In genomic region chr3:11379238-11379823, GRCh38 we compare ENCODE assay signal across 9 cellular contexts.
DNase-seq lines count a peak whose midpoint lies in the region; ATAC-seq and TF ChIP-seq lines count a peak whose summit lies in the region.
"Had no signal": no experiment of that assay in that cellular context is flagged by ENCODE, and none has a peak within 500 bp of the region (broad histone marks: within the 10 kb centered on the region; RNA-seq: fewer than 3 reads in every experiment).

No MANE protein-coding gene starts in this region.

- H3K36me3 ChIP-seq in hepatocyte (replicated peaks; ENCODE audit: insufficient read depth, low read depth): no peaks in the 10 kb centered on the region

- peak; percentile 48 for DNase-seq in NCI-H2171 treated with DMSO at 0.1 percent for 48 hours (lab: John Stamatoyannopoulos, UW)
- DNase-seq in NCI-H2171 (lab: John Stamatoyannopoulos, UW): no peak
- peak; percentile 10 for DNase-seq in NCI-H146 treated with DMSO at 0.1 percent for 48 hours (lab: John Stamatoyannopoulos, UW; ENCODE audit: unreplicated experiment)
- DNase-seq in astrocyte of the spinal cord (ENCODE audit: low read depth, low spot score): peak; percentile 84
- DNase-seq in hepatocyte (ENCODE audit: low spot score): peak; percentile 43
- peak in 4 of 49 donors; percentile 10 to 28 (median 24) for DNase-seq in substantia nigra (lab: John Stamatoyannopoulos, UW)
- no peak for DNase-seq in stimulated activated naive B cell treated with anti-CD40 and anti-IgM and Interleukin-4, amounts not matched to agents 10 μg/mL and 1 μg/mL and 100 μg/mL, for 72 hours

- TF ChIP-seq CTCF in astrocyte of the spinal cord (IDR thresholded peaks at IDR 0.05; ENCODE audit: low read depth, low read length): peak; percentile 43
- peak; percentile 75 for TF ChIP-seq CTCF in hepatocyte (IDR thresholded peaks at IDR 0.05; ENCODE audit: poor library complexity)

- H3K27ac ChIP-seq in hepatocyte (peak overlapping the region; percentile 51), substantia nigra (ENCODE audit: low read depth, low read length, poor library complexity, severe bottlenecking) (peak overlapping the region; percentile 21)

- no peak overlapping the region for H3K27ac Mint-ChIP-seq in stimulated activated naive B cell treated with anti-CD40 and anti-IgM and Interleukin-4, amounts not matched to agents 10 μg/mL and 1 μg/mL and 100 μg/mL, for 72 hours
- H3K27ac Mint-ChIP-seq: activated T-cell treated with anti-CD3 and anti-CD28 coated beads, Interleukin-2, amount 50 U/mL, for 72 hours had no signal

- no peak for ATAC-seq in stimulated activated naive B cell treated with anti-CD40 and anti-IgM and Interleukin-4, amounts not matched to agents 10 μg/mL and 1 μg/mL and 100 μg/mL, for 72 hours (replicated peaks)
- ATAC-seq in HG02973 (IDR thresholded peaks at IDR 0.05; ENCODE audit: unreplicated experiment): no peak

- no peaks in the 10 kb centered on the region for H3K27me3 Mint-ChIP-seq in stimulated activated naive B cell treated with anti-CD40 and anti-IgM and Interleukin-4, amounts not matched to agents 10 μg/mL and 1 μg/mL and 100 μg/mL, for 72 hours

- H3K4me2 ChIP-seq in hepatocyte: peak overlapping the region; percentile 59

- peaks cover 14 to 31% of the 10 kb centered on the region in 2 donors for H3K36me3 Mint-ChIP-seq in stimulated activated naive B cell treated with anti-CD40 and anti-IgM and Interleukin-4, amounts not matched to agents 10 μg/mL and 1 μg/mL and 100 μg/mL, for 72 hours

- H3K27me3 ChIP-seq in hepatocyte: no peaks in the 10 kb centered on the region

- peaks cover 38% of the 10 kb centered on the region for H3K4me1 ChIP-seq in hepatocyte (ENCODE audit: insufficient read depth)

- no peaks in the 10 kb centered on the region for H3K9me3 ChIP-seq in hepatocyte (ENCODE audit: low read depth)

- H3K4me3 ChIP-seq in astrocyte of the spinal cord (ENCODE audit: low read depth, low read length) (no peak overlapping the region), hepatocyte (no peak overlapping the region)

- WGBS in hepatocyte (ENCODE audit: low lambda C conversion rate, missing lambda C conversion rate): 47% methylated on average over 2 of the region's 2 CpGs

- no peaks in the 10 kb centered on the region for H3K79me2 ChIP-seq in hepatocyte

- in situ Hi-C loops in astrocyte of the spinal cord (cut with HindIII; ENCODE audit: low sequenced_read_pairs): loop anchor here (25.0 kb wide), 1 partner anchor 233 kb away; no protein-coding TSS in a partner anchor

- no peaks in the 10 kb centered on the region for H4K20me1 ChIP-seq in hepatocyte (ENCODE audit: insufficient read depth, poor library complexity, severe bottlenecking)

- no peak overlapping the region for H3K4me3 Mint-ChIP-seq in stimulated activated naive B cell treated with anti-CD40 and anti-IgM and Interleukin-4, amounts not matched to agents 10 μg/mL and 1 μg/mL and 100 μg/mL, for 72 hours
- H3K4me3 Mint-ChIP-seq: activated T-cell treated with anti-CD3 and anti-CD28 coated beads, Interleukin-2, amount 50 U/mL, for 72 hours had no signal

- H3K9me2 ChIP-seq in hepatocyte (replicated peaks; ENCODE audit: insufficient read depth): no peaks in the 10 kb centered on the region

- H2AFZ ChIP-seq in hepatocyte: peak overlapping the region; percentile 2

- H3K4me1 Mint-ChIP-seq in stimulated activated naive B cell treated with anti-CD40 and anti-IgM and Interleukin-4, amounts not matched to agents 10 μg/mL and 1 μg/mL and 100 μg/mL, for 72 hours: no peaks in the 10 kb centered on the region

- no peaks in the 10 kb centered on the region for H3K9me3 Mint-ChIP-seq in stimulated activated naive B cell treated with anti-CD40 and anti-IgM and Interleukin-4, amounts not matched to agents 10 μg/mL and 1 μg/mL and 100 μg/mL, for 72 hours
- H3K9me3 Mint-ChIP-seq: activated T-cell treated with anti-CD3 and anti-CD28 coated beads, Interleukin-2, amount 50 U/mL, for 72 hours had no signal

Comparison
In these comparisons a context has a peak if more than half of its experiments do, and no peak if none do; other contexts are left out.
1. DNase-seq: peak in NCI-H2171 treated with DMSO at 0.1 percent for 48 hours (single experiment), NCI-H146 treated with DMSO at 0.1 percent for 48 hours (single experiment), astrocyte of the spinal cord (single experiment) and hepatocyte (single experiment); none in NCI-H2171 (single experiment) and stimulated activated naive B cell treated with anti-CD40 and anti-IgM and Interleukin-4, amounts not matched to agents 10 μg/mL and 1 μg/mL and 100 μg/mL, for 72 hours (single experiment).